Comparison of ENCODE assay signal across 8 cellular contexts in the genomic region with DNA sequence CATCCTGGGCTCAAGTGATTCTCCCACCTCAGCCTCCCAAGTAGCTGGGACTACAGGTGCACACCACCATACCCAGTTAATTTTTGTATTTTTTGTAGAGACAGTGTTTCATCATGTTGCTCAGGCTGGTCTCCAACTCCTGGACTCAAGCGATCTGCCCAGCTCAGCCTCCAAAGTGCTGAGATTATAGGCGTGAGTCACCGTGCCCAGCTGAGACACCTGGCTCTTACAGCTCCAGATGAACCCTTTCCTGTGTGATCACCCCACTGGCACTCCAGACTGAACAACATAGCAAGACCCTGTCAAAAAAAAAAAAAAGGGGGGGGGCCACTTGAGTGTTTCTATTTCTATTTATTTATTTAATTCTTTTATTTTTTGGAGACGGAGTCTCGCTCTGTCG. TPM values are rescaled to one million over a fixed set of nuclear protein-coding genes. Genes with fewer than 3 reads are reported as not detected.
A peak's percentile ranks its signal among the peaks of the same experiment; 100 is the strongest.
DNase-seq lines count a peak whose midpoint lies in the region; ATAC-seq and TF ChIP-seq lines count a peak whose summit lies in the region.

No MANE protein-coding gene starts in this region.

- peaks cover 2% of the 10 kb centered on the region; the same call in 1 of the 2 replicates for H3K36me3 ChIP-seq in BJ (ENCODE audit: control insufficient read depth, insufficient read depth, low read length)
- H3K36me3 ChIP-seq in kidney epithelial cell (ENCODE audit: control insufficient read depth, insufficient read depth, low read length): no peaks in the 10 kb centered on the region
- H3K36me3 ChIP-seq in upper lobe of right lung: peaks cover 21% of the 10 kb centered on the region
- H3K36me3 ChIP-seq in thyroid gland: peaks cover 0 to 5% of the 10 kb centered on the region in 2 donors

- no peaks in the 10 kb centered on the region for H3K36me3 Mint-ChIP-seq in IgD-negative memory B cell
- peaks cover 16% of the 10 kb centered on the region for H3K36me3 Mint-ChIP-seq in activated T-helper 1 cell treated with anti-CD3 and anti-CD28 coated beads, Interleukin-12 subunit alpha, Interleukin-12 subunit beta, Interleukin-2, Interleukin-4 antibody, amounts not matched to agents 30 ng/mL and 10 ng/mL and 1 ng/mL, durations not matched to agents 14 hours and 24 hours and 36 hours (ENCODE audit: low read depth)

- POLR2A ChIA-PET in BJ (lab: Charles Lee): no interaction called here

- H3K4me1 ChIP-seq in upper lobe of right lung (peaks cover 22% of the 10 kb centered on the region), thyroid gland (peaks cover 15 to 22% of the 10 kb centered on the region in 2 donors)

- TF ChIP-seq POLR2A in thyroid gland (IDR thresholded peaks at IDR 0.05): no peak

- no peaks in the 10 kb centered on the region for H3K27me3 Mint-ChIP-seq in IgD-negative memory B cell
- H3K27me3 Mint-ChIP-seq in activated T-helper 1 cell treated with anti-CD3 and anti-CD28 coated beads, Interleukin-12 subunit alpha, Interleukin-12 subunit beta, Interleukin-2, Interleukin-4 antibody, amounts not matched to agents 30 ng/mL and 10 ng/mL and 1 ng/mL, durations not matched to agents 14 hours and 24 hours and 36 hours (ENCODE audit: insufficient read depth): no peaks in the 10 kb centered on the region

- WGBS in thyroid gland, 2 donors: 68 to 76% methylated on average over 6 of the region's 6 CpGs

- H3K4me3 ChIP-seq in BJ (ENCODE audit: low read depth, low read length) (peak overlapping the region; percentile 85), kidney epithelial cell (ENCODE audit: low read depth, low read length) (peak overlapping the region; percentile 90), upper lobe of right lung (peak overlapping the region; percentile 89), thyroid gland (replicated peaks in 1 of 3) (peak overlapping the region in 1 of 3 donors; percentile 62)

- CTCF ChIA-PET in BJ (lab: Yijun Ruan, JAX): interaction anchor here (1.0 kb wide), 1 partner anchor 9 kb away, joined by 3 read pairs; no protein-coding TSS in a partner anchor

- DNase-seq in BJ (ENCODE audit: low read depth) (no peak), kidney epithelial cell (ENCODE audit: low read depth) (no peak), upper lobe of right lung (no peak), thyroid gland (no peak), middle frontal gyrus (ENCODE audit: extremely low spot score, low spot score) (no peak)
- DNase-seq in activated T-helper 1 cell treated with anti-CD3 and anti-CD28 coated beads, Interleukin-12 subunit alpha, Interleukin-12 subunit beta, Interleukin-2, Interleukin-4 antibody, amounts not matched to agents 30 ng/mL and 10 ng/mL and 1 ng/mL, durations not matched to agents 14 hours and 24 hours and 36 hours (ENCODE audit: low spot score): no peak

- TF ChIP-seq CTCF in BJ (IDR thresholded peaks at IDR 0.05; ENCODE audit: insufficient read depth, low read depth, low read length) (no peak), kidney epithelial cell (IDR thresholded peaks at IDR 0.05; ENCODE audit: insufficient read depth, low read length, poor library complexity, severe bottlenecking) (no peak), upper lobe of right lung (IDR thresholded peaks at IDR 0.05) (no peak), thyroid gland (IDR thresholded peaks at IDR 0.05) (no peak)

- peak overlapping the region; percentile 85 for H3K27ac ChIP-seq in upper lobe of right lung
- no peak overlapping the region for H3K27ac ChIP-seq in thyroid gland

- H3K9me3 Mint-ChIP-seq in IgD-negative memory B cell: no peaks in the 10 kb centered on the region
- H3K9me3 Mint-ChIP-seq in activated T-helper 1 cell treated with anti-CD3 and anti-CD28 coated beads, Interleukin-12 subunit alpha, Interleukin-12 subunit beta, Interleukin-2, Interleukin-4 antibody, amounts not matched to agents 30 ng/mL and 10 ng/mL and 1 ng/mL, durations not matched to agents 14 hours and 24 hours and 36 hours: no peaks in the 10 kb centered on the region

- no peak for ATAC-seq in upper lobe of right lung
- ATAC-seq in GM19395 (IDR thresholded peaks at IDR 0.05; ENCODE audit: unreplicated experiment): no peak

- no peaks in the 10 kb centered on the region for H3K9me3 ChIP-seq in upper lobe of right lung
- no peaks in the 10 kb centered on the region for H3K9me3 ChIP-seq in thyroid gland

- peaks cover 19 to 34% (median 27%) of the 10 kb centered on the region in 3 donors for H3K4me1 Mint-ChIP-seq in IgD-negative memory B cell
- peaks cover 40% of the 10 kb centered on the region for H3K4me1 Mint-ChIP-seq in activated T-helper 1 cell treated with anti-CD3 and anti-CD28 coated beads, Interleukin-12 subunit alpha, Interleukin-12 subunit beta, Interleukin-2, Interleukin-4 antibody, amounts not matched to agents 30 ng/mL and 10 ng/mL and 1 ng/mL, durations not matched to agents 14 hours and 24 hours and 36 hours (ENCODE audit: low read depth)

- H3K27ac Mint-ChIP-seq in IgD-negative memory B cell: peak overlapping the region; percentile 85 to 99 (median 87)
- peak overlapping the region; percentile 97 for H3K27ac Mint-ChIP-seq in activated T-helper 1 cell treated with anti-CD3 and anti-CD28 coated beads, Interleukin-12 subunit alpha, Interleukin-12 subunit beta, Interleukin-2, Interleukin-4 antibody, amounts not matched to agents 30 ng/mL and 10 ng/mL and 1 ng/mL, durations not matched to agents 14 hours and 24 hours and 36 hours

- intact Hi-C loops in activated T-helper 1 cell treated with anti-CD3 and anti-CD28 coated beads, Interleukin-12 subunit alpha, Interleukin-12 subunit beta, Interleukin-2, Interleukin-4 antibody, amounts not matched to agents 30 ng/mL and 10 ng/mL and 1 ng/mL, durations not matched to agents 14 hours and 24 hours and 36 hours (cut with micrococcal nuclease): no loop called here
- intact Hi-C loops in upper lobe of right lung (cut with DNase I) (loop anchor here (10.0 kb wide), 1 partner anchor 300 kb away; no protein-coding TSS in a partner anchor), thyroid gland (cut with DNase I) (loop anchor here (5.0 kb wide), 2 partner anchors 298 to 813 kb away; partner anchors contain the start of gene RPS19BP1)

- no peaks in the 10 kb centered on the region for H3K27me3 ChIP-seq in BJ (ENCODE audit: control insufficient read depth, insufficient read depth, low read length)
- H3K27me3 ChIP-seq in kidney epithelial cell (ENCODE audit: control insufficient read depth, insufficient read depth, low read length): no peaks in the 10 kb centered on the region
- no peaks in the 10 kb centered on the region for H3K27me3 ChIP-seq in upper lobe of right lung
- H3K27me3 ChIP-seq in thyroid gland: no peaks in the 10 kb centered on the region

- peak overlapping the region; percentile 96 to 100 (median 100) for H3K4me3 Mint-ChIP-seq in IgD-negative memory B cell
- H3K4me3 Mint-ChIP-seq in activated T-helper 1 cell treated with anti-CD3 and anti-CD28 coated beads, Interleukin-12 subunit alpha, Interleukin-12 subunit beta, Interleukin-2, Interleukin-4 antibody, amounts not matched to agents 30 ng/mL and 10 ng/mL and 1 ng/mL, durations not matched to agents 14 hours and 24 hours and 36 hours: peak overlapping the region; percentile 94

RNA-seq across cellular contexts. Expression of gene ADSL, which starts 1.0 kb away (rescaled TPM):
- polyA plus RNA-seq in BJ (2011; rRNA removed): 115 and 119 TPM in 2 replicates
- 60.3 and 89.6 TPM in 2 replicates for polyA minus RNA-seq in BJ (2011; rRNA and poly(A)+ RNA removed)
- polyA plus RNA-seq in IgD-negative memory B cell: 44.5 TPM
- total RNA-seq in activated T-helper 1 cell treated with anti-CD3 and anti-CD28 coated beads, Interleukin-12 subunit alpha, Interleukin-12 subunit beta, Interleukin-2, Interleukin-4 antibody, amounts not matched to agents 30 ng/mL and 10 ng/mL and 1 ng/mL, durations not matched to agents 14 hours and 24 hours and 36 hours: 156 and 160 TPM in 2 replicates
- total RNA-seq in kidney epithelial cell: 142 and 153 TPM in 2 replicates
- total RNA-seq in upper lobe of right lung: 38.7 TPM
- 10 to 100 TPM; 49.0 to 69.4 (median 60.1) TPM for total RNA-seq in thyroid gland

RNA-seq across cellular contexts. Expression of gene SGSM3, which starts 25.1 kb away (rescaled TPM):
- 40.0 and 55.6 TPM in 2 replicates for polyA plus RNA-seq in BJ (2011; rRNA removed)
- 29.7 and 35.0 TPM in 2 replicates for polyA minus RNA-seq in BJ (2011; rRNA and poly(A)+ RNA removed)
- 53.3 TPM for polyA plus RNA-seq in IgD-negative memory B cell
- 46.2 and 53.2 TPM in 2 replicates for total RNA-seq in activated T-helper 1 cell treated with anti-CD3 and anti-CD28 coated beads, Interleukin-12 subunit alpha, Interleukin-12 subunit beta, Interleukin-2, Interleukin-4 antibody, amounts not matched to agents 30 ng/mL and 10 ng/mL and 1 ng/mL, durations not matched to agents 14 hours and 24 hours and 36 hours
- 17.2 and 24.4 TPM in 2 replicates for total RNA-seq in kidney epithelial cell
- 77.6 TPM for total RNA-seq in upper lobe of right lung
- total RNA-seq in thyroid gland: 10 to 100 TPM; 62.7 to 99.4 (median 65.1) TPM
